ENCODE assay signal across 9 cellular contexts in the genomic region with DNA sequence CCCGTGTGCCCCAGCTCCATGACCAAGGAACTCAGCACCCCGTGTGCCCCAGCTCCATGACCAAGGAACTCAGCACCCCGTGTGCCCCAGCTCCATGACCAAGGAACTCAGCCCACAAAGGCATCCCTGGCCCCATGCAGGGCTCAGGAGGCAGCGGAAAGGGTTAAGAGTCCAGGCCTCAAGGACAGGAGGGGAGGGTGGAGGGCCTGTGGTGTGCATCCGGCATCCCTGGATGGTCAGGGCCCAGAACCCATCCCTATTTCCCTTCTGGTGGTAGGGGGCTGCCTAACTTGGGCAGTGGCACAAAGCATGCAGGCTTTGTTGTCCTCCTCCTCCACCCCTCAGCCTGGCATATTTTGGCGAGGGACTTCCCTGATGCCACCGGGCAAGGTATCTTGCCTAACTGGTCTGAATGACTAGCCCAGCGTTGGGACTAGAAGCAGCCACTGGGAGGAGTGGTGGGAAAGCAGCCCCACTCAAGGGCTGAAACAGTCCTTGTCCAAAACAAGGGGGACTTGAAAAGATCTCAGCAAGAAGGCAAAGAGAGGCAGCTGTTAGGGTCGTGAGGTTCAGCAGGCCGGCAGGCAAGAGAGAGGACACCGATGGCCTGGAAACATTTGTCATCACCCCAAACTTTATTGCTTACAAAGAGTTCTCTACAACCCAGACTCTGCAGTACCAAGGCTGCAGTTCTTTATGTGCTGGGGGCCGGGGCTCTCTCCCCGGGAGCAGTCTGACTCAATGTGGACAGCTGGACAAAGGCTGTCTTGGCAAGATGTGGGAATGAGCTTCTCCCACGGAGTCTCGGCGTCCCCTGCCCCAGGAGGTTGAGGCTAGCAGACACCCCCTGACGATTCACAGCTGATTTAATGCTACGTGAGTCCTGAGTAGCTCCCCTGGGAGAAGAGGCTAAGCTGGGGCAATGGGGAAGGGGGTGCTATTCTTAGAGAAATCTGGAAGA.
DNase-seq lines count a peak whose midpoint lies in the region; ATAC-seq and TF ChIP-seq lines count a peak whose summit lies in the region.
"Had no signal": no experiment of that assay in that cellular context is flagged by ENCODE, and none has a peak within 500 bp of the region (broad histone marks: within the 10 kb centered on the region; RNA-seq: fewer than 3 reads in every experiment).

No MANE protein-coding gene starts in this region.

- H3K27me3 Mint-ChIP-seq in activated T-cell treated with anti-CD3 and anti-CD28 coated beads, Interleukin-2, amount 50 U/mL, for 24 hours: no peaks in the 10 kb centered on the region

- peaks cover 57% of the 10 kb centered on the region for H3K36me3 Mint-ChIP-seq in activated T-cell treated with anti-CD3 and anti-CD28 coated beads, Interleukin-2, amount 50 U/mL, for 24 hours (ENCODE audit: low read depth)

- intact Hi-C loops in tibial artery (cut with DNase I; ENCODE audit: low total_unique reads): no loop called here

- H3K9me3 Mint-ChIP-seq in activated T-cell treated with anti-CD3 and anti-CD28 coated beads, Interleukin-2, amount 50 U/mL, for 24 hours: no peaks in the 10 kb centered on the region

- no peak for DNase-seq in activated T-cell treated with anti-CD3 and anti-CD28 coated beads, Interleukin-2, amount 50 U/mL, for 24 hours
- DNase-seq in activated T-cell treated with anti-CD3 and anti-CD28 coated beads for 4 hours (no peak), brain microvascular endothelial cell (no peak), left kidney (ENCODE audit: low read depth, low spot score) (peak; percentile 21), tibial artery (no peak), NCI-H1092 treated with DMSO at 0.1 percent for 48 hours (lab: John Stamatoyannopoulos, UW) (no peak), GM13977 (ENCODE audit: low spot score) (no peak)
- DNase-seq: COR-L47 had no signal

- H3K4me1 Mint-ChIP-seq in activated T-cell treated with anti-CD3 and anti-CD28 coated beads, Interleukin-2, amount 50 U/mL, for 24 hours (ENCODE audit: low read depth): peaks cover 48% of the 10 kb centered on the region

- H3K27me3 ChIP-seq in brain microvascular endothelial cell (replicated peaks) (no peaks in the 10 kb centered on the region), tibial artery (no peaks in the 10 kb centered on the region)

- peak overlapping the region; percentile 86 for H3K27ac Mint-ChIP-seq in activated T-cell treated with anti-CD3 and anti-CD28 coated beads, Interleukin-2, amount 50 U/mL, for 24 hours

- H3K4me3 ChIP-seq in brain microvascular endothelial cell (ENCODE audit: low read depth, low read length) (no peak overlapping the region), tibial artery (peak overlapping the region; percentile 67 to 79)

- peak; percentile 42 for TF ChIP-seq CTCF in brain microvascular endothelial cell (IDR thresholded peaks at IDR 0.05; ENCODE audit: low read depth, low read length, missing control alignments)
- TF ChIP-seq CTCF in tibial artery (IDR thresholded peaks at IDR 0.05): no peak
- no peak for TF ChIP-seq CTCF in GM13977 (IDR thresholded peaks at IDR 0.05; ENCODE audit: extremely low read depth, insufficient read depth, missing control alignments)

- H3K4me3 Mint-ChIP-seq in activated T-cell treated with anti-CD3 and anti-CD28 coated beads, Interleukin-2, amount 50 U/mL, for 24 hours: peak overlapping the region; percentile 72

- in situ Hi-C loops in brain microvascular endothelial cell (cut with HindIII; ENCODE audit: low pct_ligation_motif_present, low sequenced_read_pairs) (no loop called here), GM13977 (cut with MboI; ENCODE audit: low pct_unique_long_range_greater_than_20kb, low sequenced_read_pairs, unreplicated experiment) (no loop called here)

- ATAC-seq in GM19452 (IDR thresholded peaks at IDR 0.05; ENCODE audit: unreplicated experiment): no peak

- peaks cover 0 to 15% (median 10%) of the 10 kb centered on the region in 4 donors for H3K4me1 ChIP-seq in tibial artery

- no peaks in the 10 kb centered on the region for H3K9me3 ChIP-seq in tibial artery

- H3K27ac ChIP-seq in brain microvascular endothelial cell (no peak overlapping the region), tibial artery (peak overlapping the region in 1 of 2 donors; percentile 41)

- H3K36me3 ChIP-seq in brain microvascular endothelial cell (replicated peaks): peaks cover 50% of the 10 kb centered on the region
- peaks cover 8 to 48% (median 37%) of the 10 kb centered on the region in 3 donors for H3K36me3 ChIP-seq in tibial artery
